Comparison of ENCODE assay signal across 9 cellular contexts in the genomic region with DNA sequence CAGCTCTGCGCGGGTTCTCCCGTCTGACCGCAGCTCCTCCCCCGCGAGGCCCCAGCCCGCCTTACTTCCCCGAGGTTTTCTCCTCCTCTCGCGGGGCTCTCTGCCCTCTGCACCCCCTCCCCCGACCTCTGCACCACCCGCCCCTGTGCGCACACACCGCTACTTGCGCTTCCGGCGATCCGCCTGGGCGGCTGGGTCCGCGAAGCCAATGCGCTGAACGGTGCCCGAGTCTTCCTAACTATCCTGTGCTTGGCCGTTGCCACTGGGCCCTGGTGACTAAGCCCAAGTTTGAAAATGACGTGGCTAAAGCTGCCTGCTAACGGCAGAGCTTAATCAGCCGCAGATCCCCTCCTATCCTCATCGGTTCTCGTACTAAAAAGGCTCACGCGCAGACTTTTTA. TPM values are rescaled to one million over a fixed set of nuclear protein-coding genes. Genes with fewer than 3 reads are reported as not detected.
DNase-seq lines count a peak whose midpoint lies in the region; ATAC-seq, FAIRE-seq and TF ChIP-seq lines count a peak whose summit lies in the region.
"Had no signal": no experiment of that assay in that cellular context is flagged by ENCODE, and none has a peak within 500 bp of the region (broad histone marks: within the 10 kb centered on the region; RNA-seq: fewer than 3 reads in every experiment).

No MANE protein-coding gene starts in this region.

- no peak overlapping the region for H3K9ac ChIP-seq in kidney (ENCODE audit: low read length in 2 of 2)

- no peaks in the 10 kb centered on the region for H3K9me3 ChIP-seq in kidney (ENCODE audit: control insufficient read depth in 1 of 2, low read length in 2 of 2)

- TF ChIP-seq POLR2A in lower leg skin (IDR thresholded peaks at IDR 0.05) = no peak

- TF ChIP-seq CTCF in GM13977 (IDR thresholded peaks at IDR 0.05; ENCODE audit: extremely low read depth, insufficient read depth, missing control alignments) (no peak), kidney (IDR thresholded peaks at IDR 0.05; ENCODE audit: borderline replicate concordance, extremely low read depth, insufficient read depth) (no peak), lower leg skin (IDR thresholded peaks at IDR 0.05) (no peak)

- peak; percentile 61 for DNase-seq in AG08396 (ENCODE audit: low spot score)
- peak; percentile 58 for DNase-seq in GM13977 (ENCODE audit: low spot score)
- peak; percentile 50 to 59 for DNase-seq in activated T-cell treated with anti-CD3 and anti-CD28 coated beads, Interleukin-2, amount 50 U/mL, for 48 hours
- DNase-seq in kidney = peak; percentile 72
- DNase-seq in lower leg skin (ENCODE audit: low spot score in 2 of 2) = no peak
- no peak for DNase-seq in NCI-H510A treated with DMSO at 0.1 percent for 48 hours (lab: John Stamatoyannopoulos, UW)
- no peak for DNase-seq in GM19238 (ENCODE audit: insufficient read length, low spot score)
- DNase-seq: NCI-H187 treated with DMSO at 0.1 percent for 48 hours had no signal

- WGBS in lower leg skin, 2 donors = 6 to 8% methylated on average over 32 of the region's 32 CpGs

- in situ Hi-C loops in GM13977 (cut with MboI; ENCODE audit: low pct_unique_long_range_greater_than_20kb, low sequenced_read_pairs, unreplicated experiment) = loop anchor here (25.0 kb wide), 1 partner anchor 579 kb away; no protein-coding TSS in a partner anchor

- no peak for FAIRE-seq in kidney (lab: Jason Lieb, UNC)

- H3K36me3 ChIP-seq in kidney (ENCODE audit: control insufficient read depth in 1 of 2, insufficient read depth in 2 of 2, low read length in 2 of 2) = no peaks in the 10 kb centered on the region

- no peak overlapping the region for H3K4me3 ChIP-seq in kidney (ENCODE audit: low read length in 2 of 2)
- no peak overlapping the region for H3K4me3 ChIP-seq in lower leg skin (ENCODE audit: low read depth, poor library complexity, severe bottlenecking)

- intact Hi-C loops in kidney (cut with DNase I) (no loop called here), lower leg skin (cut with DNase I; ENCODE audit: low total_unique reads) (no loop called here)

- no peak overlapping the region for H3K27ac ChIP-seq in kidney (ENCODE audit: low read depth in 2 of 2, low read length in 2 of 2)

- no peak for ATAC-seq in HG03108 (IDR thresholded peaks at IDR 0.05; ENCODE audit: unreplicated experiment)

- peaks cover 4 to 8% of the 10 kb centered on the region in 2 donors for H3K4me1 ChIP-seq in kidney (ENCODE audit: control insufficient read depth in 1 of 2, insufficient read depth in 1 of 2, low read depth in 1 of 2, low read length in 2 of 2)

RNA-seq across cellular contexts. Expression of a gene that starts 6.2 kb away (rescaled TPM):
- 0.22 TPM for total RNA-seq in kidney
- 0.02 TPM for polyA plus RNA-seq in kidney (ENCODE audit: insufficient read depth, low read depth, low replicate concordance)
- under 1 TPM in 3 of 4 donors, not detected in 1; 0.02 to 0.08 (median 0.06) TPM for total RNA-seq in lower leg skin

Comparison
In these comparisons a context has a peak if more than half of its experiments do, and no peak if none do; other contexts are left out.
1. DNase-seq: peak in AG08396 (single experiment), GM13977 (single experiment), activated T-cell treated with anti-CD3 and anti-CD28 coated beads, Interleukin-2, amount 50 U/mL, for 48 hours (2 of 2) and kidney (single experiment); none in lower leg skin (0 of 2), NCI-H510A treated with DMSO at 0.1 percent for 48 hours (single experiment) and GM19238 (single experiment).